ENCODE assay signal across 8 cellular contexts in genomic region chr15:32029862-32030781, GRCh38. TPM values are rescaled to one million over a fixed set of nuclear protein-coding genes. Genes with fewer than 3 reads are reported as not detected.
DNase-seq lines count a peak whose midpoint lies in the region; ATAC-seq lines count a peak whose summit lies in the region.

Gene CHRNA7 (plus strand): TSS chr15:32030515. CDS start chr15:32030595, 80 bp downstream.

- no peaks in the 10 kb centered on the region for H3K79me2 ChIP-seq in trophoblast cell (ENCODE audit: control insufficient read depth, insufficient read depth, low read length, poor library complexity)

- no peak within 1 kb of the TSS for H2BK12ac ChIP-seq in trophoblast cell (ENCODE audit: low read length)

- no peak within 1 kb of the TSS for H2AK5ac ChIP-seq in trophoblast cell (ENCODE audit: low read length)

- no peak within 1 kb of the TSS for H4K91ac ChIP-seq in trophoblast cell (ENCODE audit: low read depth, low read length)

- H3K9me3 ChIP-seq in HAP-1 (no peaks in the 10 kb centered on the region), trophoblast cell (ENCODE audit: insufficient read depth, low read depth, low read length) (no peaks in the 10 kb centered on the region)

- H3K27me3 ChIP-seq in HAP-1 (ENCODE audit: low read depth) = no peaks in the 10 kb centered on the region
- H3K27me3 ChIP-seq in trophoblast cell (ENCODE audit: insufficient read depth, low read length) = peaks cover 18% of the 10 kb centered on the region

- H2AFZ ChIP-seq in trophoblast cell (ENCODE audit: insufficient read depth, low read length, poor library complexity) = peak within 1 kb of the TSS; percentile 83

- H3K36me3 Mint-ChIP-seq in activated naive CD8-positive, alpha-beta T cell treated with anti-CD3 and anti-CD28 coated beads for 36 hours = no peaks in the 10 kb centered on the region

- peak within 1 kb of the TSS; percentile 99 for H3K4me2 ChIP-seq in trophoblast cell (ENCODE audit: low read length)

- H3K9ac ChIP-seq in trophoblast cell (ENCODE audit: low read length) = peak within 1 kb of the TSS; percentile 44

- H3K4ac ChIP-seq in trophoblast cell (ENCODE audit: low read depth, low read length) = no peak within 1 kb of the TSS

- no peak within 1 kb of the TSS for H2BK120ac ChIP-seq in trophoblast cell (ENCODE audit: insufficient read depth, low read length, poor library complexity)

- intact Hi-C loops in left ventricle myocardium superior (cut with micrococcal nuclease) = no loop called here

- no peak within 1 kb of the TSS for H3K14ac ChIP-seq in trophoblast cell (ENCODE audit: low read length)

- H3K27ac Mint-ChIP-seq in activated naive CD8-positive, alpha-beta T cell treated with anti-CD3 and anti-CD28 coated beads for 36 hours = no peak within 1 kb of the TSS

- peak within 1 kb of the TSS; percentile 40 for H3K4me3 Mint-ChIP-seq in activated naive CD8-positive, alpha-beta T cell treated with anti-CD3 and anti-CD28 coated beads for 36 hours

- H3K4me1 ChIP-seq in HAP-1 (peaks cover 16% of the 10 kb centered on the region), trophoblast cell (ENCODE audit: control insufficient read depth in 1 of 2, insufficient read depth in 2 of 2, low read length in 2 of 2) (peaks cover 4 to 6% of the 10 kb centered on the region in 2 experiments)

- no peaks in the 10 kb centered on the region for H3K36me3 ChIP-seq in HAP-1 (replicated peaks)
- H3K36me3 ChIP-seq in trophoblast cell (ENCODE audit: control insufficient read depth in 1 of 2, insufficient read depth in 2 of 2, low read length in 2 of 2) = no peaks in the 10 kb centered on the region

- H3K23ac ChIP-seq in trophoblast cell (ENCODE audit: low read length) = no peak within 1 kb of the TSS

- peaks cover 67% of the 10 kb centered on the region for H3K27me3 Mint-ChIP-seq in activated naive CD8-positive, alpha-beta T cell treated with anti-CD3 and anti-CD28 coated beads for 36 hours

- H2BK5ac ChIP-seq in trophoblast cell (ENCODE audit: low read depth, low read length, poor library complexity) = no peak within 1 kb of the TSS

- peak within 1 kb of the TSS; percentile 54 for H3K4me3 ChIP-seq in HAP-1
- H3K4me3 ChIP-seq in trophoblast cell (ENCODE audit: low read depth, low read length) = peak within 1 kb of the TSS; percentile 77

- peak; percentile 73 for DNase-seq in NCI-H1436 (lab: John Stamatoyannopoulos, UW)
- no peak for DNase-seq in NCI-H1436 treated with DMSO at 0.1 percent for 48 hours (lab: John Stamatoyannopoulos, UW)
- peak; percentile 63 to 86 for DNase-seq in HAP-1 (ENCODE audit: low spot score in 2 of 2)
- DNase-seq in NCI-H2171 treated with DMSO at 0.1 percent for 48 hours (lab: John Stamatoyannopoulos, UW) = peak; percentile 72
- peak; percentile 45 for DNase-seq in activated naive CD8-positive, alpha-beta T cell treated with anti-CD3 and anti-CD28 coated beads for 36 hours
- peak; percentile 76 for DNase-seq in left ventricle myocardium superior
- DNase-seq in trophoblast cell = peak in 1 of 2 donors; percentile 15
- no peak for DNase-seq in middle frontal gyrus (ENCODE audit: extremely low spot score, low spot score)

- H3K4me1 Mint-ChIP-seq in activated naive CD8-positive, alpha-beta T cell treated with anti-CD3 and anti-CD28 coated beads for 36 hours = peaks cover 3% of the 10 kb centered on the region

- in situ Hi-C loops in HAP-1 (cut with MboI; ENCODE audit: low sequenced_read_pairs) = loop anchor here (10.0 kb wide), 1 partner anchor 65 kb away; no protein-coding TSS in a partner anchor

- no CpG with 5 or more reads among the region's 92 CpGs for WGBS in trophoblast cell (ENCODE audit: extremely low coverage, insufficient coverage, insufficient read length)

- H4K12ac ChIP-seq in trophoblast cell (ENCODE audit: low read depth, low read length) = peak within 1 kb of the TSS; percentile 26

- peak; percentile 96 for ATAC-seq in left ventricle myocardium superior

- no peaks in the 10 kb centered on the region for H3K9me3 Mint-ChIP-seq in activated naive CD8-positive, alpha-beta T cell treated with anti-CD3 and anti-CD28 coated beads for 36 hours

- no peaks in the 10 kb centered on the region for H3K79me1 ChIP-seq in trophoblast cell (ENCODE audit: low read length)

- no peak within 1 kb of the TSS for H3K27ac ChIP-seq in trophoblast cell (ENCODE audit: low read depth, low read length)

- no peak within 1 kb of the TSS for H3K18ac ChIP-seq in trophoblast cell (ENCODE audit: low read length)

- peak within 1 kb of the TSS; percentile 57 for H4K8ac ChIP-seq in trophoblast cell (ENCODE audit: low read depth, low read length)

RNA-seq across cellular contexts. Expression of gene CHRNA7, which starts in this region (rescaled TPM):
- total RNA-seq in activated naive CD8-positive, alpha-beta T cell treated with anti-CD3 and anti-CD28 coated beads for 36 hours = under 1 TPM in 1 of 2 experiments, not detected in 1; 0.25 TPM
- 0.55 TPM for total RNA-seq in left ventricle myocardium superior
- 0.28 and 0.40 TPM in 2 replicates for polyA plus RNA-seq in trophoblast cell (2013)

Comparison
In these comparisons a context has a peak if more than half of its experiments do, and no peak if none do; other contexts are left out.
1. DNase-seq: peak in NCI-H1436 (single experiment), HAP-1 (2 of 2) and NCI-H2171 treated with DMSO at 0.1 percent for 48 hours (single experiment); none in NCI-H1436 treated with DMSO at 0.1 percent for 48 hours (single experiment) and middle frontal gyrus (single experiment).
2. Peak in DNase-seq in activated naive CD8-positive, alpha-beta T cell treated with anti-CD3 and anti-CD28 coated beads for 36 hours; RNA of the gene not detected or under 1 TPM.
3. Peak in DNase-seq and ATAC-seq in left ventricle myocardium superior; RNA of the gene not detected or under 1 TPM.